In the genomic region with DNA sequence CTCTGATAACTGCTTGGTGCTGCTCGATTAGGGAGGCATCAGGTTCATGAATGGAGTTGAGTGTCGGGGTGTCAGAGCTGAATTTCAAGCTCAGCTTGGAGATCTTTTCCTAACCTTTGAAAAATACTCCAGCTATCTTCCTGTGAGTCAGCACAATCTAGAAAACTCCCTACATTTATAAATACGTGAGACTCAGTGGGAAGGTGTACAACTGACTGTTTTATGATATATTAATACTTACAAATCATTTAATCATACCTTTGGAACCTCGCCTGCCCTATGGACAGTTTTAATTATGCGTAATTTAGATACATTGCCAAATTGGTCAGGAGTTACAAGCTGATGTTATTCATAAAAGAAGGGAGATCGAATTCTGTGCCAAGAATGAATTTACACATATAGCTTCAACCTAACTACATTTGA, we compare ENCODE assay signal across 8 cellular contexts. TPM values are rescaled to one million over a fixed set of nuclear protein-coding genes. Genes with fewer than 3 reads are reported as not detected.
DNase-seq lines count a peak whose midpoint lies in the region; ATAC-seq and TF ChIP-seq lines count a peak whose summit lies in the region.

No MANE protein-coding gene starts in this region.

- H3K79me2 ChIP-seq in PC-9 (ENCODE audit: low read depth): peaks cover 57% of the 10 kb centered on the region

- no TSS peak for BruUV-seq in PC-9 (replicated peaks; lab: Mats Ljungman, UMichigan)

- H3K9me2 ChIP-seq in PC-9 (ENCODE audit: insufficient read depth): no peaks in the 10 kb centered on the region

- no peaks in the 10 kb centered on the region for H3K9me3 ChIP-seq in PC-9 (ENCODE audit: insufficient read depth, low read depth)

- H3K27ac ChIP-seq in PC-9: peak overlapping the region; percentile 80
- peak overlapping the region; percentile 93 for H3K27ac ChIP-seq in epithelial cell of prostate

- H3K36me3 ChIP-seq in PC-9 (ENCODE audit: low read depth): peaks cover 20% of the 10 kb centered on the region

- DNase-seq in PC-9 (peak in 1 of 2 experiments; percentile 49), epithelial cell of prostate (ENCODE audit: low read depth, low spot score) (no peak), posterior vena cava (ENCODE audit: low spot score) (peak; percentile 72), HUDEP-2 (lab: John Stamatoyannopoulos, UW; ENCODE audit: unreplicated experiment in 76 of 76) (no peak), pons (ENCODE audit: low spot score) (no peak), midbrain (lab: John Stamatoyannopoulos, UW) (no peak)
- no peak for DNase-seq in effector CD4-positive, alpha-beta T cell

- no peaks in the 10 kb centered on the region for H3K27me3 ChIP-seq in PC-9 (ENCODE audit: insufficient read depth, low read depth)

- peaks cover 58% of the 10 kb centered on the region for H3K4me1 ChIP-seq in PC-9 (replicated peaks; ENCODE audit: insufficient read depth)

- no peak for TF ChIP-seq CTCF in PC-9 (conservative IDR thresholded peaks at IDR 0.05)

- CTCF ChIA-PET in PC-9 (lab: Charles Lee): interaction anchor here (0.5 kb wide), 1 partner anchor 31 kb away, joined by 3 read pairs; no protein-coding TSS in a partner anchor

- H3K4me2 ChIP-seq in PC-9: peak overlapping the region; percentile 82

- H3K4me3 ChIP-seq in PC-9: peak overlapping the region; percentile 60

- intact Hi-C loops in PC-9 (cut with micrococcal nuclease; ENCODE audit: unreplicated experiment) (loop anchor here (5.0 kb wide), 2 partner anchors 495 to 580 kb away; a partner anchor contains a TSS), posterior vena cava (cut with DNase I) (no loop called here)

- POLR2A ChIA-PET in PC-9 (lab: Charles Lee; ENCODE audit: unreplicated experiment): interaction anchor here (0.6 kb wide), 4 partner anchors 36 to 1419 kb away, joined by 3 to 7 read pairs (median 6); no protein-coding TSS in a partner anchor

- no peaks in the 10 kb centered on the region; the same call in none of the 2 replicates for H4K20me1 ChIP-seq in PC-9 (ENCODE audit: insufficient read depth)

- peak overlapping the region; percentile 98 for H2AFZ ChIP-seq in PC-9

- ATAC-seq in GM18508 (IDR thresholded peaks at IDR 0.05; ENCODE audit: insufficient read depth, unreplicated experiment): peak; percentile 27

- H3F3A ChIP-seq in PC-9 (ENCODE audit: insufficient read depth, low read depth): peaks cover 28% of the 10 kb centered on the region

RNA-seq across cellular contexts. Expression of a gene that starts 1.0 kb away (rescaled TPM):
- total RNA-seq in PC-9 (2021) (79.1 and 93.2 TPM in 2 replicates), posterior vena cava (10 to 100 TPM; 28.8 to 42.1 TPM)
